Comparison of ENCODE assay signal across 18 cellular contexts in the genomic region with DNA sequence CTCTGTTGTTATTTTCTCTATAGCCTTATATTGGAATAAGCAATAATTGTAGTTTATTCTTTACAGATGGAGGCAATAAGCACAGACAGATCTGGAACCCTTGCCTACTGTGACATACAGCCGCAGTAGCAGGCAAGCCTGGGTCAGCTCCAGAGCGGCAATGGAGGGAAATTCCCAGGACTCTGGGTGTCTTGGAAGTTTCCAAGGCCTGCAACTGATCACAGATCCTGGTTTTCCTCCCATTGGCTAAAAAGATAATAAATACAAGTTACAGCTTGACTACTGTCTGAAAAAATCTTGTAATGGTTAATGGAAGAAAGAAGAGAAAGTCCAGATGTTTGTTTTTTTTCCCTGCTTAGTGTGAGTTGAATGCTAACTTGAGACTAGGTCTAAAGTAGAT.
A peak's percentile ranks its signal among the peaks of the same experiment; 100 is the strongest.
DNase-seq lines count a peak whose midpoint lies in the region; ATAC-seq and TF ChIP-seq lines count a peak whose summit lies in the region.
"Had no signal": no experiment of that assay in that cellular context is flagged by ENCODE, and none has a peak within 500 bp of the region (broad histone marks: within the 10 kb centered on the region; RNA-seq: fewer than 3 reads in every experiment).

No MANE protein-coding gene starts in this region.

- H3K79me2 ChIP-seq in GM23338 (replicated peaks; ENCODE audit: insufficient read depth) (no peaks in the 10 kb centered on the region), hepatocyte (no peaks in the 10 kb centered on the region)

- no peak for ATAC-seq in GM23338
- no peak for ATAC-seq in heart right ventricle
- ATAC-seq in naive thymus-derived CD8-positive, alpha-beta T cell: no peak
- ATAC-seq: activated naive CD4-positive, alpha-beta T cell treated with anti-CD3 and anti-CD28 coated beads, Interleukin-2, amount 50 U/mL, for 72 hours; activated T-cell treated with anti-CD3 and anti-CD28 coated beads, Interleukin-2, amount 50 U/mL, for 72 hours; naive thymus-derived CD4-positive, alpha-beta T cell had no signal

- H4K20me1 ChIP-seq in GM23338 (replicated peaks; ENCODE audit: insufficient read depth) (no peaks in the 10 kb centered on the region), hepatocyte (ENCODE audit: insufficient read depth, poor library complexity, severe bottlenecking) (no peaks in the 10 kb centered on the region)

- H3K4me1 ChIP-seq in GM23338 (ENCODE audit: insufficient read depth) (peaks cover 12% of the 10 kb centered on the region; the same call in 1 of the 2 replicates), hepatocyte (ENCODE audit: insufficient read depth) (peaks cover 28% of the 10 kb centered on the region), stomach (peaks cover 14 to 41% (median 21%) of the 10 kb centered on the region in 4 donors), heart right ventricle (peaks cover 0 to 24% (median 9%) of the 10 kb centered on the region in 9 donors)

- no peak for TF ChIP-seq POLR2A in stomach (IDR thresholded peaks at IDR 0.05)

- H3K4me2 ChIP-seq in GM23338: no peak overlapping the region
- peak overlapping the region; percentile 26 for H3K4me2 ChIP-seq in hepatocyte

- H3K27me3 ChIP-seq in GM23338 (ENCODE audit: insufficient read depth) (no peaks in the 10 kb centered on the region), hepatocyte (no peaks in the 10 kb centered on the region), stomach (no peaks in the 10 kb centered on the region), heart right ventricle (no peaks in the 10 kb centered on the region)
- H3K27me3 ChIP-seq: testis had no signal

- POLR2A ChIA-PET in naive thymus-derived CD8-positive, alpha-beta T cell (lab: Charles Lee): interaction anchor here (1.2 to 3.1 kb wide), 2 partner anchors 462 to 468 kb away, joined by 3 to 24 read pairs; no protein-coding TSS in a partner anchor

- DNase-seq in GM23338 (ENCODE audit: low spot score): no peak
- peak; percentile 47 for DNase-seq in hepatocyte (ENCODE audit: low spot score)
- no peak for DNase-seq in stomach
- DNase-seq in glutamatergic neuron: no peak
- DNase-seq in heart right ventricle: no peak
- no peak for DNase-seq in naive thymus-derived CD8-positive, alpha-beta T cell
- DNase-seq: activated T-cell treated with anti-CD3 and anti-CD28 coated beads, Interleukin-2, amount 50 U/mL, for 72 hours; naive thymus-derived CD4-positive, alpha-beta T cell; NCI-H2029 treated with DMSO at 0.1 percent for 48 hours; NK-92 treated with Interleukin-12 subunit alpha and Interleukin-12 subunit beta, amount 100 ng/mL, for 24 hours; posterior cingulate gyrus; RPMI8226; stimulated activated CD4-positive, alpha-beta T cell treated with anti-CD3 and anti-CD28 coated beads, Interleukin-4, amount 100 ng/mL, for 24 hours; testis had no signal

- H3K9me2 ChIP-seq in GM23338 (ENCODE audit: insufficient read depth): peaks cover 6% of the 10 kb centered on the region; the same call in 1 of the 2 replicates
- H3K9me2 ChIP-seq in hepatocyte (replicated peaks; ENCODE audit: insufficient read depth): no peaks in the 10 kb centered on the region

- 32% methylated on average over 2 of the region's 2 CpGs for WGBS in hepatocyte (ENCODE audit: low lambda C conversion rate, missing lambda C conversion rate)
- 56 to 75% (median 62%) methylated on average over 2 of the region's 2 CpGs for WGBS in stomach, 5 donors
- WGBS in heart right ventricle, 2 donors: 55 to 61% methylated on average over 2 of the region's 2 CpGs

- H3K9me3 Mint-ChIP-seq in GM23338 (no peaks in the 10 kb centered on the region), glutamatergic neuron (ENCODE audit: unreplicated experiment) (no peaks in the 10 kb centered on the region)
- H3K9me3 Mint-ChIP-seq in naive thymus-derived CD8-positive, alpha-beta T cell: no peaks in the 10 kb centered on the region
- H3K9me3 Mint-ChIP-seq: activated naive CD4-positive, alpha-beta T cell treated with anti-CD3 and anti-CD28 coated beads, Interleukin-2, amount 50 U/mL, for 72 hours; memory B cell; naive thymus-derived CD4-positive, alpha-beta T cell had no signal

- H3K36me3 Mint-ChIP-seq in GM23338 (ENCODE audit: low read depth): no peaks in the 10 kb centered on the region
- H3K36me3 Mint-ChIP-seq in glutamatergic neuron (ENCODE audit: unreplicated experiment): no peaks in the 10 kb centered on the region
- no peaks in the 10 kb centered on the region for H3K36me3 Mint-ChIP-seq in naive thymus-derived CD8-positive, alpha-beta T cell
- H3K36me3 Mint-ChIP-seq: activated naive CD4-positive, alpha-beta T cell treated with anti-CD3 and anti-CD28 coated beads, Interleukin-2, amount 50 U/mL, for 72 hours; memory B cell had no signal

- H3K9me3 ChIP-seq in hepatocyte (ENCODE audit: low read depth): no peaks in the 10 kb centered on the region
- H3K9me3 ChIP-seq in stomach: no peaks in the 10 kb centered on the region
- H3K9me3 ChIP-seq in heart right ventricle: no peaks in the 10 kb centered on the region
- H3K9me3 ChIP-seq: testis had no signal

- H3K27ac Mint-ChIP-seq in GM23338: no peak overlapping the region
- no peak overlapping the region for H3K27ac Mint-ChIP-seq in glutamatergic neuron (ENCODE audit: unreplicated experiment)
- no peak overlapping the region for H3K27ac Mint-ChIP-seq in naive thymus-derived CD8-positive, alpha-beta T cell
- H3K27ac Mint-ChIP-seq: activated naive CD4-positive, alpha-beta T cell treated with anti-CD3 and anti-CD28 coated beads, Interleukin-2, amount 50 U/mL, for 72 hours; memory B cell had no signal

- H3K4me1 Mint-ChIP-seq in GM23338 (peaks cover 16% of the 10 kb centered on the region), glutamatergic neuron (ENCODE audit: low read depth, unreplicated experiment) (no peaks in the 10 kb centered on the region)
- peaks cover 5 to 14% (median 10%) of the 10 kb centered on the region in 4 donors for H3K4me1 Mint-ChIP-seq in naive thymus-derived CD8-positive, alpha-beta T cell

- no peak overlapping the region for H3K27ac ChIP-seq in GM23338 (ENCODE audit: low read depth)
- H3K27ac ChIP-seq in cingulate gyrus (ENCODE audit: low read depth, low read length): peak overlapping the region; percentile 71
- H3K27ac ChIP-seq in hepatocyte: peak overlapping the region; percentile 57
- peak overlapping the region in 4 of 5 donors; percentile 63 to 66 (median 64) for H3K27ac ChIP-seq in stomach
- H3K27ac ChIP-seq in heart right ventricle: peak overlapping the region in 1 of 10 donors; percentile 10
- H3K27ac ChIP-seq: coronary artery, testis had no signal

- TF ChIP-seq CTCF in GM23338 (conservative IDR thresholded peaks at IDR 0.05; ENCODE audit: low read depth in 2 of 2): no peak
- TF ChIP-seq CTCF in hepatocyte (IDR thresholded peaks at IDR 0.05; ENCODE audit: poor library complexity): no peak
- TF ChIP-seq CTCF in stomach (IDR thresholded peaks at IDR 0.05): no peak
- no peak for TF ChIP-seq CTCF in glutamatergic neuron (IDR thresholded peaks at IDR 0.05; ENCODE audit: partially characterized antibody, unreplicated experiment)
- no peak for TF ChIP-seq CTCF in heart right ventricle (IDR thresholded peaks at IDR 0.05)

- H3K27me3 Mint-ChIP-seq in GM23338 (ENCODE audit: insufficient read depth, low read depth, poor library complexity) (no peaks in the 10 kb centered on the region), glutamatergic neuron (ENCODE audit: unreplicated experiment) (no peaks in the 10 kb centered on the region)
- no peaks in the 10 kb centered on the region for H3K27me3 Mint-ChIP-seq in naive thymus-derived CD8-positive, alpha-beta T cell
- H3K27me3 Mint-ChIP-seq: memory B cell had no signal

- intact Hi-C loops in stomach (cut with DNase I; ENCODE audit: low total_unique reads) (loop anchor here (5.0 kb wide), 1 partner anchor 470 kb away; no protein-coding TSS in a partner anchor), heart right ventricle (cut with DNase I) (loop anchor here (5.0 to 10.0 kb wide), 11 partner anchors 100 to 470 kb away; no protein-coding TSS in a partner anchor)

- H3K36me3 ChIP-seq in GM23338 (ENCODE audit: insufficient read depth): no peaks in the 10 kb centered on the region
- no peaks in the 10 kb centered on the region for H3K36me3 ChIP-seq in hepatocyte (replicated peaks; ENCODE audit: insufficient read depth, low read depth)
- no peaks in the 10 kb centered on the region for H3K36me3 ChIP-seq in stomach
- no peaks in the 10 kb centered on the region for H3K36me3 ChIP-seq in heart right ventricle

- no peak overlapping the region for H3K4me3 Mint-ChIP-seq in GM23338
- no peak overlapping the region for H3K4me3 Mint-ChIP-seq in glutamatergic neuron (ENCODE audit: unreplicated experiment)
- no peak overlapping the region for H3K4me3 Mint-ChIP-seq in naive thymus-derived CD8-positive, alpha-beta T cell
- H3K4me3 Mint-ChIP-seq: activated T-cell treated with anti-CD3 and anti-CD28 coated beads, Interleukin-2, amount 50 U/mL, for 72 hours; memory B cell; naive thymus-derived CD4-positive, alpha-beta T cell had no signal

- H3F3A ChIP-seq in GM23338 (replicated peaks; ENCODE audit: low read depth): no peaks in the 10 kb centered on the region

- H3K4me3 ChIP-seq in GM23338 (no peak overlapping the region), hepatocyte (no peak overlapping the region), stomach (no peak overlapping the region), heart right ventricle (no peak overlapping the region)
- H3K4me3 ChIP-seq: coronary artery, testis had no signal

- no peak for TF ChIP-seq EP300 in stomach (IDR thresholded peaks at IDR 0.05)

- H2AFZ ChIP-seq in GM23338: 0 out of 2 replicates have a peak overlapping the region, but pooled peaks have one; percentile 30
- H2AFZ ChIP-seq in hepatocyte: no peak overlapping the region
